ENCODE assay signal across 19 cellular contexts in genomic region chr14:34250959-34251358, GRCh38.
"Had no signal": no experiment of that assay in that cellular context is flagged by ENCODE, and none has a peak within 500 bp of the region (broad histone marks: within the 10 kb centered on the region; RNA-seq: fewer than 3 reads in every experiment).

No MANE protein-coding gene starts in this region.

- H3K9me3 ChIP-seq: neutrophil, pancreas, sigmoid colon, thyroid gland had no signal

- DNase-seq: activated CD4-positive, alpha-beta memory T cell treated with anti-CD3 and anti-CD28 coated beads for 36 hours; activated CD4-positive, alpha-beta T cell treated with anti-CD3 and anti-CD28 coated beads for 48 hours; activated naive CD4-positive, alpha-beta T cell treated with Interleukin-2 at 50 U/mL for 16 hours; activated naive CD8-positive, alpha-beta T cell treated with anti-CD3 and anti-CD28 coated beads for 36 hours; activated T-cell treated with anti-CD3 and anti-CD28 coated beads, Interleukin-2, amount 50 U/mL, for 48 hours; amygdala; cortex of kidney; foreskin fibroblast; kidney; midbrain; natural killer cell; pancreas; sigmoid colon; stimulated activated CD4-positive, alpha-beta T cell treated with anti-CD3 and anti-CD28 coated beads, Interleukin-4, amount 100 ng/mL, for 24 hours; stimulated activated naive CD4-positive, alpha-beta T cell treated with Interleukin-2 at 50 U/mL for 16 hours; substantia nigra; T-helper 1 cell; thyroid gland had no signal

- H3K4me1 ChIP-seq: pancreas, thyroid gland had no signal

- H3K27ac ChIP-seq: neutrophil, pancreas, thyroid gland had no signal

- H3K4me3 ChIP-seq: pancreas, sigmoid colon, thyroid gland had no signal

- ATAC-seq: natural killer cell, pancreas had no signal

- H3K36me3 ChIP-seq: neutrophil, pancreas, sigmoid colon, thyroid gland had no signal

- H3K27me3 ChIP-seq: neutrophil, pancreas, sigmoid colon, thyroid gland had no signal
